Comparison of ENCODE assay signal across 1 cellular context in genomic region chr7:36677769-36678435, GRCh38.
TF ChIP-seq lines count a peak whose summit lies in the region.

No MANE protein-coding gene starts in this region.

TF ChIP-seq in GM12878, 131 proteins besides CTCF, POLR2A, EP300 and RAD21 (continued from another document):
- TF ChIP-seq, protein P1, sequence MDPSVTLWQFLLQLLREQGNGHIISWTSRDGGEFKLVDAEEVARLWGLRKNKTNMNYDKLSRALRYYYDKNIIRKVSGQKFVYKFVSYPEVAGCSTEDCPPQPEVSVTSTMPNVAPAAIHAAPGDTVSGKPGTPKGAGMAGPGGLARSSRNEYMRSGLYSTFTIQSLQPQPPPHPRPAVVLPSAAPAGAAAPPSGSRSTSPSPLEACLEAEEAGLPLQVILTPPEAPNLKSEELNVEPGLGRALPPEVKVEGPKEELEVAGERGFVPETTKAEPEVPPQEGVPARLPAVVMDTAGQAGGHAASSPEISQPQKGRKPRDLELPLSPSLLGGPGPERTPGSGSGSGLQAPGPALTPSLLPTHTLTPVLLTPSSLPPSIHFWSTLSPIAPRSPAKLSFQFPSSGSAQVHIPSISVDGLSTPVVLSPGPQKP (IDR thresholded peaks at IDR 0.05; ENCODE audit: low read depth, low read length), result no peak
- TF ChIP-seq, protein P2, sequence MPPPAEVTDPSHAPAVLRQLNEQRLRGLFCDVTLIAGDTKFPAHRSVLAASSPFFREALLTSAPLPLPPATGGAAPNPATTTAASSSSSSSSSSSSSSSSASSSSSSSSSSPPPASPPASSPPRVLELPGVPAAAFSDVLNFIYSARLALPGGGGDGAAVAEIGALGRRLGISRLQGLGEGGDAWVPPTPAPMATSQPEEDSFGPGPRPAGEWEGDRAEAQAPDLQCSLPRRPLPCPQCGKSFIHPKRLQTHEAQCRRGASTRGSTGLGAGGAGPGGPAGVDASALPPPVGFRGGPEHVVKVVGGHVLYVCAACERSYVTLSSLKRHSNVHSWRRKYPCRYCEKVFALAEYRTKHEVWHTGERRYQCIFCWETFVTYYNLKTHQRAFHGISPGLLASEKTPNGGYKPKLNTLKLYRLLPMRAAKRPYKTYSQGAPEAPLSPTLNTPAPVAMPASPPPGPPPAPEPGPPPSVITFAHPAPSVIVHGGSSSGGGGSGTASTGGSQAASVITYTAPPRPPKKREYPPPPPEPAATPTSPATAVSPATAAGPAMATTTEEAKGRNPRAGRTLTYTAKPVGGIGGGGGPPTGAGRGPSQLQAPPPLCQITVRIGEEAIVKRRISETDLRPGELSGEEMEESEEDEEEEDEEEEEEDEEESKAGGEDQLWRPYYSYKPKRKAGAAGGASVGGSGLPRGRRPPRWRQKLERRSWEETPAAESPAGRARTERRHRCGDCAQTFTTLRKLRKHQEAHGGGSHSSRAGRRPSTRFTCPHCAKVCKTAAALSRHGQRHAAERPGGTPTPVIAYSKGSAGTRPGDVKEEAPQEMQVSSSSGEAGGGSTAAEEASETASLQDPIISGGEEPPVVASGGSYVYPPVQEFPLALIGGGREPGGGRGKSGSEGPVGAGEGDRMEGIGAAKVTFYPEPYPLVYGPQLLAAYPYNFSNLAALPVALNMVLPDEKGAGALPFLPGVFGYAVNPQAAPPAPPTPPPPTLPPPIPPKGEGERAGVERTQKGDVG (CRISPR knock-in tag; IDR thresholded peaks at IDR 0.05), result no peak
- TF ChIP-seq SMAD5 (IDR thresholded peaks at IDR 0.05; ENCODE audit: low read depth) (no peak), JUND (IDR thresholded peaks at IDR 0.05; ENCODE audit: low read depth, low read length) (no peak), CREB1 (IDR thresholded peaks at IDR 0.05; ENCODE audit: low read depth) (no peak), CHD2 (IDR thresholded peaks at IDR 0.05; ENCODE audit: borderline replicate concordance, low read depth, low read length) (no peak), ZSCAN29 (IDR thresholded peaks at IDR 0.05) (no peak), YBX1 (IDR thresholded peaks at IDR 0.05) (no peak), TBL1XR1 (IDR thresholded peaks at IDR 0.05; ENCODE audit: low read depth, low read length) (no peak), KDM1A (IDR thresholded peaks at IDR 0.05; ENCODE audit: borderline replicate concordance) (no peak), EGR1 (IDR thresholded peaks at IDR 0.05; ENCODE audit: borderline replicate concordance in 1 of 2, low read depth in 2 of 2, low read length in 2 of 2) (peak in 1 of 2 experiments; percentile 69; a peak in 1 of 3 replicates), E2F8 (IDR thresholded peaks at IDR 0.05; ENCODE audit: low read depth, partially characterized antibody) (no peak), BMI1 (IDR thresholded peaks at IDR 0.05; ENCODE audit: borderline replicate concordance) (no peak), NFIC (IDR thresholded peaks at IDR 0.05; ENCODE audit: low read depth, low read length) (peak; percentile 77), JUNB (IDR thresholded peaks at IDR 0.05) (peak; percentile 34; the same call in 1 of the 2 replicates), STAT3 (IDR thresholded peaks at IDR 0.05; ENCODE audit: low read depth, low read length) (no peak), WRNIP1 (IDR thresholded peaks at IDR 0.05; ENCODE audit: borderline replicate concordance, low read depth, low read length) (no peak), RUNX3 (IDR thresholded peaks at IDR 0.05; ENCODE audit: low read length) (peak; percentile 91), SIX5 (IDR thresholded peaks at IDR 0.05; ENCODE audit: low read depth, low read length, severe bottlenecking) (no peak), ASH2L (IDR thresholded peaks at IDR 0.05; ENCODE audit: borderline replicate concordance, low read depth) (no peak), ETV6 (conservative IDR thresholded peaks at IDR 0.05 in 1 of 2, IDR thresholded peaks at IDR 0.05 in 1 of 2; ENCODE audit: borderline replicate concordance in 1 of 2, low read depth in 1 of 2) (no peak), SRF (IDR thresholded peaks at IDR 0.05; ENCODE audit: low read depth in 2 of 2, low read length in 2 of 2) (peak in 1 of 2 experiments; percentile 71; a peak in 1 of 4 replicates), BCL3 (IDR thresholded peaks at IDR 0.05; ENCODE audit: borderline replicate concordance, insufficient read depth, low read depth, low read length, poor library complexity, severe bottlenecking) (no peak), MLLT1 (IDR thresholded peaks at IDR 0.05) (no peak), NFYA (IDR thresholded peaks at IDR 0.05; ENCODE audit: borderline replicate concordance, low read depth, low read length) (no peak), NBN (IDR thresholded peaks at IDR 0.05) (no peak), NR2C1 (IDR thresholded peaks at IDR 0.05) (no peak), E2F4 (IDR thresholded peaks at IDR 0.05; ENCODE audit: low read depth, low read length) (no peak), POU2F2 (IDR thresholded peaks at IDR 0.05; ENCODE audit: borderline replicate concordance, low read depth, low read length) (no peak), DPF2 (IDR thresholded peaks at IDR 0.05) (no peak), RAD51 (IDR thresholded peaks at IDR 0.05) (no peak), RBBP5 (conservative IDR thresholded peaks at IDR 0.05) (no peak), MTA2 (IDR thresholded peaks at IDR 0.05; ENCODE audit: low read depth) (no peak), RFX5 (IDR thresholded peaks at IDR 0.05; ENCODE audit: low read depth, low read length) (no peak), FOXK2 (IDR thresholded peaks at IDR 0.05) (no peak), BHLHE40 (IDR thresholded peaks at IDR 0.05; ENCODE audit: borderline replicate concordance in 1 of 2, low read depth in 2 of 2, low read length in 1 of 2) (no peak), LARP7 (IDR thresholded peaks at IDR 0.05) (no peak), HCFC1 (IDR thresholded peaks at IDR 0.05; ENCODE audit: low read length) (no peak), SMARCA5 (IDR thresholded peaks at IDR 0.05) (no peak), NFXL1 (IDR thresholded peaks at IDR 0.05; ENCODE audit: borderline replicate concordance) (no peak)
- TF ChIP-seq, protein P3, sequence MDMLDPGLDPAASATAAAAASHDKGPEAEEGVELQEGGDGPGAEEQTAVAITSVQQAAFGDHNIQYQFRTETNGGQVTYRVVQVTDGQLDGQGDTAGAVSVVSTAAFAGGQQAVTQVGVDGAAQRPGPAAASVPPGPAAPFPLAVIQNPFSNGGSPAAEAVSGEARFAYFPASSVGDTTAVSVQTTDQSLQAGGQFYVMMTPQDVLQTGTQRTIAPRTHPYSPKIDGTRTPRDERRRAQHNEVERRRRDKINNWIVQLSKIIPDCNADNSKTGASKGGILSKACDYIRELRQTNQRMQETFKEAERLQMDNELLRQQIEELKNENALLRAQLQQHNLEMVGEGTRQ (IDR thresholded peaks at IDR 0.05; ENCODE audit: borderline replicate concordance, low read depth, low read length), result no peak
- TF ChIP-seq, protein P4, sequence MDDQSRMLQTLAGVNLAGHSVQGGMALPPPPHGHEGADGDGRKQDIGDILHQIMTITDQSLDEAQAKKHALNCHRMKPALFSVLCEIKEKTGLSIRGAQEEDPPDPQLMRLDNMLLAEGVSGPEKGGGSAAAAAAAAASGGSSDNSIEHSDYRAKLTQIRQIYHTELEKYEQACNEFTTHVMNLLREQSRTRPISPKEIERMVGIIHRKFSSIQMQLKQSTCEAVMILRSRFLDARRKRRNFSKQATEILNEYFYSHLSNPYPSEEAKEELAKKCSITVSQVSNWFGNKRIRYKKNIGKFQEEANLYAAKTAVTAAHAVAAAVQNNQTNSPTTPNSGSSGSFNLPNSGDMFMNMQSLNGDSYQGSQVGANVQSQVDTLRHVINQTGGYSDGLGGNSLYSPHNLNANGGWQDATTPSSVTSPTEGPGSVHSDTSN (IDR thresholded peaks at IDR 0.05; ENCODE audit: insufficient replicate concordance, low read depth, low read length), result no peak
TF ChIP-seq in GM12878: peak in this region for 13.
